ENCODE assay signal across 1 cellular context in the genomic region with DNA sequence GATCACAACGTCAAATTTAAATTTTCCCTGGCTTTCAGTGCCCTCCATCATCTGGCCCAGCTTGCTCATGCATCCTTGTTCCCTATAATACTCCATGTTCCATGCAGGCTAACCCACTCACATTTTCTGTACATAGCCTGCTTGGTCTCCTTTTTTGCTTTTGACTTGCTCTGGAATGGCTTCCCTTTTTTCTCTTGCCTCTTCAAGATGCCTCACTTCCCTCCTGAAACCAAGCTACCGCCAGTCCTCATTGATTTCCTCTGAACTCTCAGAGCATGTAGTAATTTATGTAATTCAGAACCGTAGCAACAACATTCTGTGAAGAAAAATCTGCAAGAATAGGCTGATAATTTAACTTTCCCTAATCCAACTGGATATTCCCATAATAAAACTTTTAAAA.
TF ChIP-seq lines count a peak whose summit lies in the region.

No MANE protein-coding gene starts in this region.

TF ChIP-seq in GM12878, 131 proteins besides CTCF, POLR2A, EP300 and RAD21:
- TF ChIP-seq RUNX3 (IDR thresholded peaks at IDR 0.05; ENCODE audit: low read length) (0 out of 2 replicates have a peak, but pooled peaks have one; percentile 14), EED (IDR thresholded peaks at IDR 0.05; ENCODE audit: low read depth) (0 out of 2 replicates have a peak, but pooled peaks have one; percentile 25), TAF1 (IDR thresholded peaks at IDR 0.05; ENCODE audit: borderline replicate concordance, low read depth, low read length) (no peak), LARP7 (IDR thresholded peaks at IDR 0.05) (no peak), NRF1 (conservative IDR thresholded peaks at IDR 0.05; ENCODE audit: low read depth, low read length) (no peak), SUPT20H (IDR thresholded peaks at IDR 0.05; ENCODE audit: borderline replicate concordance, control insufficient read depth, low read depth, low read length) (no peak), SPI1 (IDR thresholded peaks at IDR 0.05; ENCODE audit: borderline replicate concordance, insufficient read depth, low read depth, low read length) (peak; percentile 87), ZNF384 (IDR thresholded peaks at IDR 0.05; ENCODE audit: borderline replicate concordance, low read depth, low read length) (no peak), CREB1 (IDR thresholded peaks at IDR 0.05; ENCODE audit: low read depth) (no peak), CHD2 (IDR thresholded peaks at IDR 0.05; ENCODE audit: borderline replicate concordance, low read depth, low read length) (no peak), ASH2L (IDR thresholded peaks at IDR 0.05; ENCODE audit: borderline replicate concordance, low read depth) (no peak), ZBTB40 (IDR thresholded peaks at IDR 0.05; ENCODE audit: borderline replicate concordance) (no peak), MYB (IDR thresholded peaks at IDR 0.05; ENCODE audit: borderline replicate concordance, low read depth, low read length) (no peak), IKZF2 (IDR thresholded peaks at IDR 0.05) (peak in 1 of 2 experiments; percentile 34; a peak in 1 of 4 replicates), MTA3 (IDR thresholded peaks at IDR 0.05; ENCODE audit: borderline replicate concordance, low read length) (no peak), SMARCA5 (IDR thresholded peaks at IDR 0.05) (no peak)
- TF ChIP-seq, protein P1, sequence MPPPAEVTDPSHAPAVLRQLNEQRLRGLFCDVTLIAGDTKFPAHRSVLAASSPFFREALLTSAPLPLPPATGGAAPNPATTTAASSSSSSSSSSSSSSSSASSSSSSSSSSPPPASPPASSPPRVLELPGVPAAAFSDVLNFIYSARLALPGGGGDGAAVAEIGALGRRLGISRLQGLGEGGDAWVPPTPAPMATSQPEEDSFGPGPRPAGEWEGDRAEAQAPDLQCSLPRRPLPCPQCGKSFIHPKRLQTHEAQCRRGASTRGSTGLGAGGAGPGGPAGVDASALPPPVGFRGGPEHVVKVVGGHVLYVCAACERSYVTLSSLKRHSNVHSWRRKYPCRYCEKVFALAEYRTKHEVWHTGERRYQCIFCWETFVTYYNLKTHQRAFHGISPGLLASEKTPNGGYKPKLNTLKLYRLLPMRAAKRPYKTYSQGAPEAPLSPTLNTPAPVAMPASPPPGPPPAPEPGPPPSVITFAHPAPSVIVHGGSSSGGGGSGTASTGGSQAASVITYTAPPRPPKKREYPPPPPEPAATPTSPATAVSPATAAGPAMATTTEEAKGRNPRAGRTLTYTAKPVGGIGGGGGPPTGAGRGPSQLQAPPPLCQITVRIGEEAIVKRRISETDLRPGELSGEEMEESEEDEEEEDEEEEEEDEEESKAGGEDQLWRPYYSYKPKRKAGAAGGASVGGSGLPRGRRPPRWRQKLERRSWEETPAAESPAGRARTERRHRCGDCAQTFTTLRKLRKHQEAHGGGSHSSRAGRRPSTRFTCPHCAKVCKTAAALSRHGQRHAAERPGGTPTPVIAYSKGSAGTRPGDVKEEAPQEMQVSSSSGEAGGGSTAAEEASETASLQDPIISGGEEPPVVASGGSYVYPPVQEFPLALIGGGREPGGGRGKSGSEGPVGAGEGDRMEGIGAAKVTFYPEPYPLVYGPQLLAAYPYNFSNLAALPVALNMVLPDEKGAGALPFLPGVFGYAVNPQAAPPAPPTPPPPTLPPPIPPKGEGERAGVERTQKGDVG (CRISPR knock-in tag; IDR thresholded peaks at IDR 0.05) = no peak
- TF ChIP-seq, protein P2, sequence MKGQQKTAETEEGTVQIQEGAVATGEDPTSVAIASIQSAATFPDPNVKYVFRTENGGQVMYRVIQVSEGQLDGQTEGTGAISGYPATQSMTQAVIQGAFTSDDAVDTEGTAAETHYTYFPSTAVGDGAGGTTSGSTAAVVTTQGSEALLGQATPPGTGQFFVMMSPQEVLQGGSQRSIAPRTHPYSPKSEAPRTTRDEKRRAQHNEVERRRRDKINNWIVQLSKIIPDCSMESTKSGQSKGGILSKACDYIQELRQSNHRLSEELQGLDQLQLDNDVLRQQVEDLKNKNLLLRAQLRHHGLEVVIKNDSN (IDR thresholded peaks at IDR 0.05; ENCODE audit: borderline replicate concordance, extremely low read length, insufficient read depth, low read depth, low read length) = no peak
- TF ChIP-seq, protein P3, sequence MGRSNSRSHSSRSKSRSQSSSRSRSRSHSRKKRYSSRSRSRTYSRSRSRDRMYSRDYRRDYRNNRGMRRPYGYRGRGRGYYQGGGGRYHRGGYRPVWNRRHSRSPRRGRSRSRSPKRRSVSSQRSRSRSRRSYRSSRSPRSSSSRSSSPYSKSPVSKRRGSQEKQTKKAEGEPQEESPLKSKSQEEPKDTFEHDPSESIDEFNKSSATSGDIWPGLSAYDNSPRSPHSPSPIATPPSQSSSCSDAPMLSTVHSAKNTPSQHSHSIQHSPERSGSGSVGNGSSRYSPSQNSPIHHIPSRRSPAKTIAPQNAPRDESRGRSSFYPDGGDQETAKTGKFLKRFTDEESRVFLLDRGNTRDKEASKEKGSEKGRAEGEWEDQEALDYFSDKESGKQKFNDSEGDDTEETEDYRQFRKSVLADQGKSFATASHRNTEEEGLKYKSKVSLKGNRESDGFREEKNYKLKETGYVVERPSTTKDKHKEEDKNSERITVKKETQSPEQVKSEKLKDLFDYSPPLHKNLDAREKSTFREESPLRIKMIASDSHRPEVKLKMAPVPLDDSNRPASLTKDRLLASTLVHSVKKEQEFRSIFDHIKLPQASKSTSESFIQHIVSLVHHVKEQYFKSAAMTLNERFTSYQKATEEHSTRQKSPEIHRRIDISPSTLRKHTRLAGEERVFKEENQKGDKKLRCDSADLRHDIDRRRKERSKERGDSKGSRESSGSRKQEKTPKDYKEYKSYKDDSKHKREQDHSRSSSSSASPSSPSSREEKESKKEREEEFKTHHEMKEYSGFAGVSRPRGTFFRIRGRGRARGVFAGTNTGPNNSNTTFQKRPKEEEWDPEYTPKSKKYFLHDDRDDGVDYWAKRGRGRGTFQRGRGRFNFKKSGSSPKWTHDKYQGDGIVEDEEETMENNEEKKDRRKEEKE (IDR thresholded peaks at IDR 0.05) = no peak
- TF ChIP-seq, protein P4, sequence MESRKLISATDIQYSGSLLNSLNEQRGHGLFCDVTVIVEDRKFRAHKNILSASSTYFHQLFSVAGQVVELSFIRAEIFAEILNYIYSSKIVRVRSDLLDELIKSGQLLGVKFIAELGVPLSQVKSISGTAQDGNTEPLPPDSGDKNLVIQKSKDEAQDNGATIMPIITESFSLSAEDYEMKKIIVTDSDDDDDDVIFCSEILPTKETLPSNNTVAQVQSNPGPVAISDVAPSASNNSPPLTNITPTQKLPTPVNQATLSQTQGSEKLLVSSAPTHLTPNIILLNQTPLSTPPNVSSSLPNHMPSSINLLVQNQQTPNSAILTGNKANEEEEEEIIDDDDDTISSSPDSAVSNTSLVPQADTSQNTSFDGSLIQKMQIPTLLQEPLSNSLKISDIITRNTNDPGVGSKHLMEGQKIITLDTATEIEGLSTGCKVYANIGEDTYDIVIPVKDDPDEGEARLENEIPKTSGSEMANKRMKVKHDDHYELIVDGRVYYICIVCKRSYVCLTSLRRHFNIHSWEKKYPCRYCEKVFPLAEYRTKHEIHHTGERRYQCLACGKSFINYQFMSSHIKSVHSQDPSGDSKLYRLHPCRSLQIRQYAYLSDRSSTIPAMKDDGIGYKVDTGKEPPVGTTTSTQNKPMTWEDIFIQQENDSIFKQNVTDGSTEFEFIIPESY (IDR thresholded peaks at IDR 0.05) = no peak
